In the genomic region with DNA sequence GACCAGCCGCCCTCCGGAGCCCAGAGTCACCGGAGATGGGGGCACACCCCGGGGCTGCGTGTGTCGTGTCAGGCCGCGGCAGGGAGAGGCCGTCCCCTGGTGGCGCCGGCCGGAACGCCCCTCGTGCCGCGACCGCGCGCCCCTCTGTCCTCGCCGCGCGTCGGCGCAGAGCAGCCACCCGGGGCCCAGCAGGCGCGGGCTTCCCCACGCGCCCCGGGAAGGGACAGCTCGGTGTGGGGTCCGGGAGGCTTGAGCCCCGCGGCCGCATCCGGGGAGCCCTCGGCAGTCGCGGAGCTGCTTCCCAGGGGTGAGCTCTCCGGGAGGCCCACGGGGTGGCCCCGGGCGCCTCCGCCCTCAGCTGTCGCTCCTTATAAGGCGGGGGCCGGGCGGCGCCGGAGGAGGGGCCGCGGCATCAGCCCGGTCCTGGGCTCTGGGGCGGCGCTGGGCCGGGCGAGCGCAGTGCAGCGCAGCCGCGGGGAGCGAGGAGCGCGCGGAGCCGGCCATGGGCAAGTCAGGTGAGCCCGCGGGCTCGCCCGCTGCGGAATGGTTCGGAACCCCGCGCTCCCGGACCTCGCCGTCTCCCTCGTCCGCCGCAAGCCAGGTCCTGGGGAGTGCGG, we compare ENCODE assay signal across 8 cellular contexts. TPM values are rescaled to one million over a fixed set of nuclear protein-coding genes. Genes with fewer than 3 reads are reported as not detected.
DNase-seq lines count a peak whose midpoint lies in the region; ATAC-seq and TF ChIP-seq lines count a peak whose summit lies in the region.

A gene with protein sequence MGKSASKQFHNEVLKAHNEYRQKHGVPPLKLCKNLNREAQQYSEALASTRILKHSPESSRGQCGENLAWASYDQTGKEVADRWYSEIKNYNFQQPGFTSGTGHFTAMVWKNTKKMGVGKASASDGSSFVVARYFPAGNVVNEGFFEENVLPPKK (plus strand): TSS at position 457 of the 617 bp plus-strand sequence. CDS start 46 bp downstream, at position 503.

- no peaks in the 10 kb centered on the region for H3K36me3 ChIP-seq in left lung

- no peaks in the 10 kb centered on the region for H3K9me3 ChIP-seq in left lung

- peak within 1 kb of the TSS; percentile 58 to 71 for H3K4me3 ChIP-seq in left lung

- H3K27me3 ChIP-seq in left lung, result peaks cover 0 to 13% of the 10 kb centered on the region in 2 donors

- TF ChIP-seq CTCF in left lung (IDR thresholded peaks at IDR 0.05), result peak in 1 of 2 donors; percentile 46

- DNase-seq in NCI-H2081 (lab: John Stamatoyannopoulos, UW), result peak; percentile 64 to 78
- no peak for DNase-seq in NCI-H2081 treated with DMSO at 0.1 percent for 48 hours (lab: John Stamatoyannopoulos, UW)
- peak; percentile 42 for DNase-seq in NCI-H1105 treated with DMSO at 0.1 percent for 48 hours (lab: John Stamatoyannopoulos, UW)
- DNase-seq in activated CD4-positive, alpha-beta T cell treated with anti-CD3 and anti-CD28 coated beads for 48 hours, result peak; percentile 81
- DNase-seq in dedifferentiated amniotic fluid mesenchymal stem cell (ENCODE audit: extremely low spot score), result peak; percentile 31
- peak; percentile 86 to 98 for DNase-seq in left lung
- DNase-seq in stimulated activated CD4-positive, alpha-beta T cell treated with anti-CD3 and anti-CD28 coated beads, Interleukin-2, amount 100 ng/mL, for 24 hours, result peak; percentile 77 to 85

- peak; percentile 91 for ATAC-seq in HG02623 (IDR thresholded peaks at IDR 0.05; ENCODE audit: unreplicated experiment)
- ATAC-seq in left lung, result peak; percentile 97

- H3K27ac ChIP-seq in left lung, result peak within 1 kb of the TSS; percentile 75 to 80

- H3K4me1 ChIP-seq in left lung, result peaks cover 9 to 57% of the 10 kb centered on the region in 2 donors

- intact Hi-C loops in left lung (cut with DNase I), result no loop called here

RNA-seq across cellular contexts. Expression of the gene that starts here (rescaled TPM):
- 10 to 100 TPM; 47.7 to 94.5 TPM for total RNA-seq in left lung
